10 cellular contexts compared by ENCODE assay signal in genomic region chr4:1682860-1683259, GRCh38. TPM values are rescaled to one million over a fixed set of nuclear protein-coding genes. Genes with fewer than 3 reads are reported as not detected.
DNase-seq lines count a peak whose midpoint lies in the region; ATAC-seq, FAIRE-seq and TF ChIP-seq lines count a peak whose summit lies in the region.
"Had no signal": no experiment of that assay in that cellular context is flagged by ENCODE, and none has a peak within 500 bp of the region (broad histone marks: within the 10 kb centered on the region; RNA-seq: fewer than 3 reads in every experiment).

No MANE protein-coding gene starts in this region.

- no peak for DNase-seq in activated naive CD4-positive, alpha-beta T cell treated with anti-CD3 and anti-CD28 coated beads, Interleukin-2, amount 50 U/mL, for 72 hours (ENCODE audit: low spot score in 2 of 2)
- DNase-seq in brain microvascular endothelial cell (no peak), uterus (no peak), ureter (ENCODE audit: low spot score) (no peak), GM19239 (ENCODE audit: insufficient read length, low spot score) (no peak)
- DNase-seq: SJCRH30 had no signal

- H3K4me3 Mint-ChIP-seq in activated naive CD4-positive, alpha-beta T cell treated with anti-CD3 and anti-CD28 coated beads, Interleukin-2, amount 50 U/mL, for 24 hours = peak overlapping the region; percentile 88

- no peak for FAIRE-seq in GM19239 (lab: Jason Lieb, UNC)

- peak overlapping the region; percentile 79 for H3K27ac ChIP-seq in brain microvascular endothelial cell
- H3K27ac ChIP-seq in mucosa of rectum (ENCODE audit: low read depth in 2 of 2, low read length in 2 of 2) = no peak overlapping the region
- H3K27ac ChIP-seq in uterus = peak overlapping the region; percentile 82 to 84
- H3K27ac ChIP-seq: cardiac muscle cell, SJCRH30 had no signal

- H3K9me3 Mint-ChIP-seq in activated naive CD4-positive, alpha-beta T cell treated with anti-CD3 and anti-CD28 coated beads, Interleukin-2, amount 50 U/mL, for 24 hours = no peaks in the 10 kb centered on the region
- no peaks in the 10 kb centered on the region for H3K9me3 Mint-ChIP-seq in activated naive CD4-positive, alpha-beta T cell treated with anti-CD3 and anti-CD28 coated beads, Interleukin-2, amount 50 U/mL, for 72 hours

- no peaks in the 10 kb centered on the region for H3K36me3 Mint-ChIP-seq in activated naive CD4-positive, alpha-beta T cell treated with anti-CD3 and anti-CD28 coated beads, Interleukin-2, amount 50 U/mL, for 24 hours
- peaks cover 5 to 7% of the 10 kb centered on the region in 2 donors for H3K36me3 Mint-ChIP-seq in activated naive CD4-positive, alpha-beta T cell treated with anti-CD3 and anti-CD28 coated beads, Interleukin-2, amount 50 U/mL, for 72 hours

- no peak for ATAC-seq in activated naive CD4-positive, alpha-beta T cell treated with anti-CD3 and anti-CD28 coated beads, Interleukin-2, amount 50 U/mL, for 72 hours
- ATAC-seq in GM18873 (IDR thresholded peaks at IDR 0.05; ENCODE audit: low FRiP score, unreplicated experiment) = no peak

- no peaks in the 10 kb centered on the region for H3K27me3 Mint-ChIP-seq in activated naive CD4-positive, alpha-beta T cell treated with anti-CD3 and anti-CD28 coated beads, Interleukin-2, amount 50 U/mL, for 24 hours

- H3K9me3 ChIP-seq in mucosa of rectum (ENCODE audit: control insufficient read depth in 2 of 2, low read length in 2 of 2) (no peaks in the 10 kb centered on the region), uterus (no peaks in the 10 kb centered on the region)
- H3K9me3 ChIP-seq: SJCRH30 had no signal

- no peak overlapping the region for H3K9ac ChIP-seq in mucosa of rectum (ENCODE audit: low read depth in 1 of 2, low read length in 2 of 2)

- intact Hi-C loops in uterus (cut with DNase I; ENCODE audit: low total_unique reads) = no loop called here

- H3K4me1 ChIP-seq in mucosa of rectum (ENCODE audit: control insufficient read depth in 2 of 2, insufficient read depth in 2 of 2, low read length in 2 of 2) (peaks cover 7 to 12% of the 10 kb centered on the region in 2 donors), uterus (peaks cover 0 to 8% of the 10 kb centered on the region in 2 donors)

- H3K36me3 ChIP-seq in brain microvascular endothelial cell (replicated peaks) (no peaks in the 10 kb centered on the region), mucosa of rectum (ENCODE audit: control insufficient read depth in 2 of 2, insufficient read depth in 2 of 2, low read length in 2 of 2) (no peaks in the 10 kb centered on the region), uterus (no peaks in the 10 kb centered on the region)
- H3K36me3 ChIP-seq: cardiac muscle cell, SJCRH30 had no signal

- H3K4me1 Mint-ChIP-seq in activated naive CD4-positive, alpha-beta T cell treated with anti-CD3 and anti-CD28 coated beads, Interleukin-2, amount 50 U/mL, for 24 hours = peaks cover 11% of the 10 kb centered on the region

- no peak for TF ChIP-seq POLR2A in uterus (IDR thresholded peaks at IDR 0.05)

- in situ Hi-C loops in brain microvascular endothelial cell (cut with HindIII; ENCODE audit: low pct_ligation_motif_present, low sequenced_read_pairs) = no loop called here

- H3K27ac Mint-ChIP-seq in activated naive CD4-positive, alpha-beta T cell treated with anti-CD3 and anti-CD28 coated beads, Interleukin-2, amount 50 U/mL, for 24 hours = peak overlapping the region; percentile 91
- peak overlapping the region in 1 of 2 donors; percentile 75 for H3K27ac Mint-ChIP-seq in activated naive CD4-positive, alpha-beta T cell treated with anti-CD3 and anti-CD28 coated beads, Interleukin-2, amount 50 U/mL, for 72 hours

- H3K27me3 ChIP-seq in brain microvascular endothelial cell (replicated peaks) = no peaks in the 10 kb centered on the region
- no peaks in the 10 kb centered on the region for H3K27me3 ChIP-seq in mucosa of rectum (ENCODE audit: control insufficient read depth in 2 of 2, insufficient read depth in 2 of 2, low read length in 2 of 2)
- no peaks in the 10 kb centered on the region for H3K27me3 ChIP-seq in uterus
- H3K27me3 ChIP-seq: SJCRH30 had no signal

- TF ChIP-seq CTCF in brain microvascular endothelial cell (IDR thresholded peaks at IDR 0.05; ENCODE audit: low read depth, low read length, missing control alignments) (no peak), uterus (IDR thresholded peaks at IDR 0.05) (no peak)

- H3K4me3 ChIP-seq in brain microvascular endothelial cell (ENCODE audit: low read depth, low read length) (peak overlapping the region; percentile 57), mucosa of rectum (ENCODE audit: low read length in 2 of 2) (peak overlapping the region; percentile 61 to 70), uterus (peak overlapping the region in 1 of 2 donors; percentile 91)

RNA-seq across cellular contexts. Expression of gene FAM53A, which starts 1.3 kb away (rescaled TPM):
- 1 to 10 TPM; 3.0 to 5.4 TPM for total RNA-seq in activated naive CD4-positive, alpha-beta T cell treated with anti-CD3 and anti-CD28 coated beads, Interleukin-2, amount 50 U/mL, for 72 hours
- 1 to 10 TPM in 2 of 4 donors, not detected in 2; 1.3 to 3.2 TPM for total RNA-seq in uterus
- total RNA-seq in ureter = 2.5 TPM

RNA-seq across cellular contexts. Expression of gene SLBP, which starts 29.3 kb away (rescaled TPM):
- 100 to 1,000 TPM in 1 of 2 donors, 10 to 100 TPM in 1; 73.0 to 110 TPM for total RNA-seq in activated naive CD4-positive, alpha-beta T cell treated with anti-CD3 and anti-CD28 coated beads, Interleukin-2, amount 50 U/mL, for 72 hours
- total RNA-seq in uterus = 10 to 100 TPM; 25.0 to 56.4 (median 41.4) TPM
- 29.4 TPM for total RNA-seq in ureter

RNA-seq across cellular contexts. Expression of gene TMEM129, which starts 38.3 kb away (rescaled TPM):
- 10 to 100 TPM; 12.7 to 14.9 TPM for total RNA-seq in activated naive CD4-positive, alpha-beta T cell treated with anti-CD3 and anti-CD28 coated beads, Interleukin-2, amount 50 U/mL, for 72 hours
- 10 to 100 TPM; 31.0 to 99.7 (median 42.7) TPM for total RNA-seq in uterus
- 38.4 TPM for total RNA-seq in ureter

RNA-seq across cellular contexts. Expression of gene TACC3, which starts 38.5 kb away (rescaled TPM):
- total RNA-seq in activated naive CD4-positive, alpha-beta T cell treated with anti-CD3 and anti-CD28 coated beads, Interleukin-2, amount 50 U/mL, for 72 hours = 100 to 1,000 TPM; 195 to 295 TPM
- total RNA-seq in uterus (10 to 100 TPM in 1 of 4 donors, 1 to 10 TPM in 3; 4.6 to 15.6 (median 7.3) TPM), ureter (8.3 TPM)

Comparison
In these comparisons a context has a peak if more than half of its experiments do, and no peak if none do; other contexts are left out.
1. H3K27ac ChIP-seq: peak in brain microvascular endothelial cell (single experiment) and uterus (2 of 2); none in mucosa of rectum (0 of 2).